ENCODE assay signal across 8 cellular contexts in the genomic region with DNA sequence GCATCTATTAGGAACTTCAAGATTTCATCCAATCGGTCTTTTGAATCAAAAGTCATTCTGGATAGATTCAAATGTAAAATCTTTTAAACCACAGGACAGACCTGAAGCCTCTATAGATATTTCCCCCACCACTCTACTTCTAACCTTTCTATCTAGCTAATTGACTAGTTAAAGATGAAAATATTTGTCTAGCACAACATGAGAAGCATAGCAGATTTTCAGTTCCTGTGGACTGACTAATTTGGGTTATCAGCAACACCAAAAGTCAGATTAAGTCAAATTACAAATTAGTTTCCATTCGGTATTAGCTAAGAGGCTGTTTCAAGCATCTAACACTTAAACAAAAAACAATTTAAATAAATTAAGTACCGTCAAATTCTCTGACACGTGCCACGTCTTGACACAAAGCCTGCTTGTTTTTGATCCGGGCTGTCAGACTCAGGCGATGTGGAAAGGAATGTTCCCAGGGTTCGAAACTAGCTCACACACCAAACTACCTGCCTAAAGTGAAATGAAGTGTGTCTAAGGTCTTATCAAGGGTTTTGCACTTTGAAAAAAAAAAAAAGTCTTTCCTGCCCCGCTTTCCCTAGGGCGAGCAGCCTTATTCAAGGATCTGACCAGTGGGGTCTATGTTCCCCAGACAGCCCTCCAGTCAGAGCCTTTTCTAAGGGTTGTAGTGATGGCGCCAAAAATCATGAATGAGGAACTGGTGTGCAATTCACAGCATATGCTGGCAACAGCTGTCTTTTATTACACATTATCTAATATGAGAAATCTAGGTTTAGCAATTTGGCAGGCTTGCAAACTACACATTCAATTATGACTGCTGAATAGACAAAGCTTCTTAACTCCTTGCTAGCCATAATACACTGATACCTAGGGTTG. TPM values are rescaled to one million over a fixed set of nuclear protein-coding genes. Genes with fewer than 3 reads are reported as not detected.
DNase-seq lines count a peak whose midpoint lies in the region; ATAC-seq, FAIRE-seq and TF ChIP-seq lines count a peak whose summit lies in the region.

No MANE protein-coding gene starts in this region.

- WGBS in endodermal cell (ENCODE audit: insufficient coverage in 1 of 2, insufficient read length in 1 of 2), 2 experiments: 91% methylated on average over 9 to 11 of the region's 11 CpGs

- no peak overlapping the region for H3K9ac ChIP-seq in endodermal cell (ENCODE audit: extremely low read depth, low read length, poor library complexity, severe bottlenecking)

- no peak for FAIRE-seq in urothelium cell line (lab: Jason Lieb, UNC)

- peak overlapping the region; percentile 99 for H3K4me3 ChIP-seq in GM12865 (ENCODE audit: low read depth, low read length)
- H3K4me3 ChIP-seq in fibroblast of pulmonary artery (replicated peaks; ENCODE audit: low read depth, low read length): no peak overlapping the region
- H3K4me3 ChIP-seq in endodermal cell (ENCODE audit: low read length): no peak overlapping the region

- ATAC-seq in HG02588 (IDR thresholded peaks at IDR 0.05; ENCODE audit: unreplicated experiment): peak; percentile 10

- no peak overlapping the region for H3K27ac Mint-ChIP-seq in endodermal cell

- DNase-seq in GM12865 (ENCODE audit: low read depth) (peak; percentile 46), NCI-H2196 treated with DMSO at 0.1 percent for 48 hours (lab: John Stamatoyannopoulos, UW; ENCODE audit: unreplicated experiment) (peak; percentile 35), fibroblast of pulmonary artery (ENCODE audit: low read depth) (peak; percentile 40), endodermal cell (no peak), urothelium cell line (ENCODE audit: low spot score) (no peak)
- DNase-seq in stimulated activated CD4-positive, alpha-beta T cell treated with anti-CD3 and anti-CD28 coated beads, Interleukin-15, amount 100 ng/mL, for 24 hours: no peak
- no peak for DNase-seq in stimulated activated CD4-positive, alpha-beta T cell treated with anti-CD3 and anti-CD28 coated beads, Interleukin-4, amount 100 ng/mL, for 24 hours

- peaks cover 10% of the 10 kb centered on the region for H3K4me1 ChIP-seq in endodermal cell (ENCODE audit: control insufficient read depth, insufficient read depth, low read length)

- no peaks in the 10 kb centered on the region for H3K27me3 Mint-ChIP-seq in endodermal cell (ENCODE audit: insufficient read depth)

- H3K27me3 ChIP-seq in endodermal cell (ENCODE audit: control insufficient read depth, insufficient read depth, low read length, poor library complexity, severe bottlenecking): no peaks in the 10 kb centered on the region

- H3K36me3 Mint-ChIP-seq in endodermal cell (ENCODE audit: low read depth): no peaks in the 10 kb centered on the region

- no peaks in the 10 kb centered on the region for H3K9me3 ChIP-seq in endodermal cell (ENCODE audit: control insufficient read depth, low read length)

- H3K4me3 Mint-ChIP-seq in endodermal cell: no peak overlapping the region

- TF ChIP-seq CTCF in GM12865 (IDR thresholded peaks at IDR 0.05; ENCODE audit: insufficient read depth, low read depth, low read length, missing control alignments): no peak
- no peak for TF ChIP-seq CTCF in fibroblast of pulmonary artery (IDR thresholded peaks at IDR 0.05; ENCODE audit: low read length, missing control alignments)
- no peak for TF ChIP-seq CTCF in endodermal cell (conservative IDR thresholded peaks at IDR 0.05)

- peaks cover 28% of the 10 kb centered on the region for H3K4me1 Mint-ChIP-seq in endodermal cell

- H3K36me3 ChIP-seq in endodermal cell (ENCODE audit: control insufficient read depth, insufficient read depth, low read length): no peaks in the 10 kb centered on the region

- no peaks in the 10 kb centered on the region for H3K9me3 Mint-ChIP-seq in endodermal cell

- no peak overlapping the region for H3K27ac ChIP-seq in endodermal cell (ENCODE audit: low read depth, low read length)

RNA-seq across cellular contexts. Expression of gene CYTIP, which starts 4.7 kb away (rescaled TPM):
- under 1 TPM in 1 of 2 donors, not detected in 1; 0.31 TPM for total RNA-seq in endodermal cell
- not detected for polyA plus RNA-seq in endodermal cell (2013, experiment 1 of 2)
- not detected for polyA plus RNA-seq in endodermal cell (2013, experiment 2 of 2)

Comparison
In these comparisons a context has a peak if more than half of its experiments do, and no peak if none do; other contexts are left out.
1. DNase-seq: peak in GM12865 (single experiment), NCI-H2196 treated with DMSO at 0.1 percent for 48 hours (single experiment) and fibroblast of pulmonary artery (single experiment); none in stimulated activated CD4-positive, alpha-beta T cell treated with anti-CD3 and anti-CD28 coated beads, Interleukin-15, amount 100 ng/mL, for 24 hours (single experiment), stimulated activated CD4-positive, alpha-beta T cell treated with anti-CD3 and anti-CD28 coated beads, Interleukin-4, amount 100 ng/mL, for 24 hours (single experiment), endodermal cell (single experiment) and urothelium cell line (single experiment).